In the genomic region with DNA sequence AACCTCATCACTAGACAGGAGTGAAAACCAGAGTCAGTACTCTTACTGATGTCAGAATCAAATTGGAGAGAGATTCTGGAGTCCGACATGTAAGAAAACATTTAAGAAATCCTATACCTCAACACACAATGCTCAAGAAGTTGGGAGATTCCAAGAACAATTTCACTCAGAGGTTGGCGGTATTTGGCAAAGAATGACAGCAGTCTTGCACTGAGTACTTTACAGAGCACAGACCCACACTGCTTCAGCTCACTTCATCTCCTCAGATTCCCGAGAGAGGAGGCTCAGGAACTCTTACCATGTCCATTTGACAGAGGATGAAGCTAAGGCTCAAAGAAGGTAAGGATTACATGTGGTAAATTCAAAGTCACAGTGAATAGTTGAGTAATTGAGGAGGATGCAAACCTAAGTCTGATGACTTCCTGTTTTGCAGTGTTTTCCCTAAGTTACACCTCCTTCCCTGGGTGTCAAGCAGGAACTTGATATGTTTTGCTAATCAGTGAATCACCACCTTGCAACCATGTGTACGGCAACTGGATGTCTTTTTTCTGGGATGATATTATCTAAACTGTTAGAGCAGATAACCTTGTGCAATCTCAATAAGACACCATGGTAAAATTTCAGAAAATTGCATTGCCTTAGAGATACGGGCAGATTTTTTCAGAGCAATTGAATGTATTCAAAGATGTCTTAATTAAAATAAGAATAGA, we compare ENCODE assay signal across 18 cellular contexts.
DNase-seq lines count a peak whose midpoint lies in the region; ATAC-seq, FAIRE-seq and TF ChIP-seq lines count a peak whose summit lies in the region.
"Had no signal": no experiment of that assay in that cellular context is flagged by ENCODE, and none has a peak within 500 bp of the region (broad histone marks: within the 10 kb centered on the region; RNA-seq: fewer than 3 reads in every experiment).

No MANE protein-coding gene starts in this region.

- no peak overlapping the region for H3K27ac ChIP-seq in OCI-LY7 (ENCODE audit: low read depth, low read length, poor library complexity, severe bottlenecking)

- H3K4me1 ChIP-seq in OCI-LY7 (ENCODE audit: insufficient read depth, low read length, poor library complexity, severe bottlenecking) = peaks cover 16% of the 10 kb centered on the region

- no peaks in the 10 kb centered on the region for H4K20me1 ChIP-seq in OCI-LY7 (ENCODE audit: insufficient read depth, low read length)

- BruUV-seq in OCI-LY7 (replicated peaks; lab: Mats Ljungman, UMichigan) = no TSS peak

- intact Hi-C loops in OCI-LY7 (cut with micrococcal nuclease; ENCODE audit: unreplicated experiment) (no loop called here), Right ventricle myocardium inferior (cut with DNase I) (no loop called here)

- DNase-seq in HT-29 (ENCODE audit: low spot score) (peak; percentile 37), OCI-LY7 (ENCODE audit: low spot score) (peak; percentile 19), dermis blood vessel endothelial cell (peak; percentile 53), omental fat pad (ENCODE audit: low spot score) (no peak), GM12891 (ENCODE audit: insufficient read length, low spot score) (no peak), Right ventricle myocardium inferior (ENCODE audit: missing footprints) (no peak), frontal cortex (ENCODE audit: low spot score in 2 of 2) (no peak)
- DNase-seq: activated T-cell treated with anti-CD3 and anti-CD28 coated beads, Interleukin-2, amount 50 U/mL, for 4 hours; amygdala; C1 segment of cervical spinal cord; left lung; NCI-H146; NCI-H526 treated with DMSO at 0.1 percent for 48 hours had no signal

- no peak for TF ChIP-seq POLR2A in GM12891 (IDR thresholded peaks at IDR 0.05; ENCODE audit: low read depth, low read length)

- H3K9me3 ChIP-seq in OCI-LY7 (ENCODE audit: low read length) = no peaks in the 10 kb centered on the region
- H3K9me3 ChIP-seq: left lung had no signal

- H2AFZ ChIP-seq in OCI-LY7 (ENCODE audit: low read length) = peak overlapping the region; percentile 78

- TF ChIP-seq CTCF in OCI-LY7 (conservative IDR thresholded peaks at IDR 0.05; ENCODE audit: low read length) (no peak), omental fat pad (IDR thresholded peaks at IDR 0.05) (no peak)

- H3K4me2 ChIP-seq in OCI-LY7 (ENCODE audit: low read length) = no peak overlapping the region

- ATAC-seq in omental fat pad (ENCODE audit: low FRiP score) (peak; percentile 14), Right ventricle myocardium inferior (no peak), HG02870 (IDR thresholded peaks at IDR 0.05; ENCODE audit: unreplicated experiment) (no peak)
- ATAC-seq: activated T-cell treated with anti-CD3 and anti-CD28 coated beads, Interleukin-2, amount 50 U/mL, for 4 hours; HCT116; natural killer cell treated with Interleukin-12 subunit alpha and Interleukin-12 subunit beta and Interleukin-15 and Interleukin-18, amount 100 ng/mL, for 72 hours; SK-N-SH treated with all-trans-retinoic acid at 6 μM for 48 hours had no signal

- FAIRE-seq in GM12891 (lab: Jason Lieb, UNC) (no peak), frontal cortex (lab: Jason Lieb, UNC) (no peak)
- FAIRE-seq: GM18507 had no signal

- no peaks in the 10 kb centered on the region for H3K79me2 ChIP-seq in OCI-LY7 (ENCODE audit: insufficient read depth, low read depth, low read length)

- no peaks in the 10 kb centered on the region for H3K36me3 ChIP-seq in OCI-LY7 (ENCODE audit: insufficient read depth, low read length)
- H3K36me3 ChIP-seq: left lung had no signal

- no peak overlapping the region for H3K4me3 ChIP-seq in OCI-LY7 (ENCODE audit: low read depth, low read length, poor library complexity, severe bottlenecking)
- H3K4me3 ChIP-seq: left lung had no signal

- POLR2A ChIA-PET in OCI-LY7 (lab: Charles Lee) = interaction anchor here (0.6 kb wide), 1 partner anchor 23 kb away, joined by 3 read pairs; no protein-coding TSS in a partner anchor

- H3K9me2 ChIP-seq in OCI-LY7 (ENCODE audit: insufficient read depth, low read length) = no peaks in the 10 kb centered on the region

- CTCF ChIA-PET in OCI-LY7 (lab: Charles Lee; ENCODE audit: unreplicated experiment) = no interaction called here

TF ChIP-seq in GM12891, 5 proteins besides CTCF, POLR2A, EP300 and RAD21:
- TF ChIP-seq POLR2AphosphoS5 (IDR thresholded peaks at IDR 0.05; ENCODE audit: low read depth, low read length) (no peak), TAF1 (IDR thresholded peaks at IDR 0.05; ENCODE audit: low read depth, low read length) (no peak), PAX5 (IDR thresholded peaks at IDR 0.05; ENCODE audit: insufficient read depth, low read length, severe bottlenecking) (no peak), SPI1 (IDR thresholded peaks at IDR 0.05; ENCODE audit: low read depth, low read length) (no peak), POU2F2 (IDR thresholded peaks at IDR 0.05; ENCODE audit: low read depth, low read length) (no peak)

Comparison
In these comparisons a context has a peak if more than half of its experiments do, and no peak if none do; other contexts are left out.
1. DNase-seq: peak in HT-29 (single experiment), OCI-LY7 (single experiment) and dermis blood vessel endothelial cell (single experiment); none in omental fat pad (single experiment), GM12891 (single experiment), Right ventricle myocardium inferior (single experiment) and frontal cortex (0 of 2).